ENCODE assay signal across 18 cellular contexts in the genomic region with DNA sequence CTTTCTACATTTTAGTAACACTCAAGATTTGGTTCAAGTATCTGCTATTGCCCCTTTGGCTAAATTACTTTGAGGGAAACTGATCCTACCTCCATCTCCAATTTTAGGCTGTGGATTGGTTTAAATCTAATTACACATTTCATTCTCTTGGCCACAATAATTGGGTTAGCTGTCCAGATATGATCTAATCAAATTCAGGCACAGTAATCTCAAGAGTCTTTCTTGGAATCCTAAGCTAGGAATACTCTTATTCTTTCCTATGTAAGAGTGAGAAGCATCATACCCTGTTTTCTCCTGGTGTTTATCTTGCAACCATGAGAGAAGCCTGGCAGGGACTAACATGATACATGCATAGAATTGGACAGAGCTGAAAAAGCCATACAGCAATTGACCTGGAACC.
DNase-seq lines count a peak whose midpoint lies in the region; ATAC-seq, FAIRE-seq and TF ChIP-seq lines count a peak whose summit lies in the region.
"Had no signal": no experiment of that assay in that cellular context is flagged by ENCODE, and none has a peak within 500 bp of the region (broad histone marks: within the 10 kb centered on the region; RNA-seq: fewer than 3 reads in every experiment).

No MANE protein-coding gene starts in this region.

- no peaks in the 10 kb centered on the region for H4K20me1 ChIP-seq in keratinocyte (ENCODE audit: control insufficient read depth, extremely low read depth, insufficient read depth, low read length)

- H3K79me2 ChIP-seq in keratinocyte (ENCODE audit: control insufficient read depth, insufficient read depth, low read length): no peaks in the 10 kb centered on the region

- ATAC-seq in GM21619 (IDR thresholded peaks at IDR 0.05; ENCODE audit: unreplicated experiment): no peak
- no peak for ATAC-seq in GM21423 (IDR thresholded peaks at IDR 0.05; ENCODE audit: unreplicated experiment)
- ATAC-seq: GM23338, HCT116 had no signal

- dilution Hi-C loops in keratinocyte (cut with MboI; ENCODE audit: extremely low pct_ligation_motif_present, low sequenced_read_pairs): no loop called here

- no peak overlapping the region for H3K9ac ChIP-seq in keratinocyte (ENCODE audit: control insufficient read depth, extremely low read depth, insufficient read depth, low read length)

- TF ChIP-seq CTCF in keratinocyte (optimal IDR thresholded peaks at IDR 0.05 in 1 of 3, IDR thresholded peaks at IDR 0.05 in 1 of 3, conservative IDR thresholded peaks at IDR 0.05 in 1 of 3; ENCODE audit: extremely low read depth in 1 of 3, insufficient read depth in 2 of 3, low read length in 3 of 3): no peak

- H3K9me3 ChIP-seq in keratinocyte (ENCODE audit: control insufficient read depth, low read depth, low read length): no peaks in the 10 kb centered on the region

- no peaks in the 10 kb centered on the region for H3K36me3 ChIP-seq in keratinocyte (ENCODE audit: control insufficient read depth in 2 of 2, extremely low read depth in 1 of 2, insufficient read depth in 2 of 2, low read length in 2 of 2)

- no peak overlapping the region for H2AFZ ChIP-seq in keratinocyte (ENCODE audit: control insufficient read depth, low read length)

- H3K9me1 ChIP-seq in keratinocyte (ENCODE audit: control insufficient read depth, extremely low read depth, insufficient read depth, low read length): no peaks in the 10 kb centered on the region

- H3K27ac ChIP-seq in keratinocyte (ENCODE audit: control insufficient read depth, insufficient read depth, low read length): no peak overlapping the region

- H3K4me2 ChIP-seq in keratinocyte (ENCODE audit: control insufficient read depth, extremely low read depth, insufficient read depth, low read depth, low read length): no peak overlapping the region
- H3K4me2 ChIP-seq: GM23338 had no signal

- DNase-seq in NCI-H69 (lab: John Stamatoyannopoulos, UW) (peak; percentile 69), NCI-H82 treated with DMSO at 0.1 percent for 48 hours (lab: John Stamatoyannopoulos, UW; ENCODE audit: unreplicated experiment) (peak; percentile 78), keratinocyte (ENCODE audit: low read depth, low spot score) (no peak)
- no peak for DNase-seq in activated CD4-positive, CD25-positive, alpha-beta regulatory T cell treated with anti-CD3 and anti-CD28 coated beads, Interleukin-2, amount 50 U/mL, for 72 hours
- DNase-seq: C1 segment of cervical spinal cord; Calu3; CD4-positive, alpha-beta memory T cell; COR-L47; DMS53; DMS79 treated with DMSO at 0.1 percent for 48 hours; GF-D8; H9 had no signal

- peaks cover 31% of the 10 kb centered on the region for H3K4me1 ChIP-seq in keratinocyte (ENCODE audit: control insufficient read depth, extremely low read depth, insufficient read depth, low read length)

- no peak overlapping the region for H3K4me3 ChIP-seq in keratinocyte (ENCODE audit: control insufficient read depth in 2 of 3, extremely low read depth in 1 of 3, insufficient read depth in 2 of 3, low read depth in 1 of 3, low read length in 3 of 3)
- H3K4me3 ChIP-seq: GM23338 had no signal

- no peaks in the 10 kb centered on the region for H3K27me3 ChIP-seq in keratinocyte (ENCODE audit: control insufficient read depth, extremely low read depth, insufficient read depth, low read length)

- peak; percentile 41 for FAIRE-seq in keratinocyte (lab: Jason Lieb, UNC)
- FAIRE-seq: GM12891, GM18507 had no signal

Comparison
In these comparisons a context has a peak if more than half of its experiments do, and no peak if none do; other contexts are left out.
1. DNase-seq: peak in NCI-H69 (single experiment) and NCI-H82 treated with DMSO at 0.1 percent for 48 hours (single experiment); none in keratinocyte (single experiment) and activated CD4-positive, CD25-positive, alpha-beta regulatory T cell treated with anti-CD3 and anti-CD28 coated beads, Interleukin-2, amount 50 U/mL, for 72 hours (single experiment).